Comparison of ENCODE assay signal across 1 cellular context in the genomic region with DNA sequence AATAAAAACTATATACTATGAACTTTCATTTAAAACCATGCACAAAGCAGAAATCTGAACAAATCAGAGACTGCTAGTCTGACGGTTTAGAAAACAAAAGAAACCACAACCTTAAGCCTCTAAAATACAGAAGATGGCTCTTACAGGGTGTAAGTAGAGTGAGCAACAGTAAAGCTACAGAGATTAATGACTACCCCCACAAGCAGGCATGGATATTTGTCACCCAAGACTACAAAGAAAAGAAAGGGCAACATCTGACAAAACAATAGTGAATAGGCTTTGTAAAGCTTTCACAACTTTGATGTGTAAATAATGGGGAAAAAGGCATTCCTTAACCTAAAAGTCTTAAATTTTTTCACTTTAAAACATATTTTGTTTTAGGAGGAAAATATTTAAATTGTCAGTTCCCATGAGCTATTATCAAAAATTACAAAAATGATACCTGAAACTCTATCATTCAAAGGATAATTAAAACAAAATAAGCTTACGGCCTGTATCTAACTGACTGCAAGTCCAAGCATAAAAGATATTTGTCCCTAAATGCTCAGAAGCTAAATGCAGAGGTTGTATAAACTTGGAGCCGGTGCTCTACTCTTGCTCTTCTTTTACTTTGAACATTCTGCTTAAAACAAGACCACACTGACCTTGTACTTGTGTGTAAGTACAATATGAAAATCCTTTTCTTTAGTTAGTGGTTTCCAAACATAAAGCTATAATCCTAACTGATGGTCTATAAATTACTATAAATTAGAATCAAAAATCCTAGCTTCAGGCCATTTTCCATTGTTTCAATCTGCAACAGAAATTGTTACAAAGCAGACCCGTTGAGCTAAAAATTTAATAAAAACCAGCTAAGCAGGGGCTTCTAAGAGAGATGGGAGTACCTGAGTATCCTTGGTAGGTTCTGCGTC.
TF ChIP-seq lines count a peak whose summit lies in the region.

No MANE protein-coding gene starts in this region.

TF ChIP-seq in H1, 55 proteins besides CTCF, POLR2A, EP300 and RAD21 (continued from another document):
- TF ChIP-seq, protein P1, sequence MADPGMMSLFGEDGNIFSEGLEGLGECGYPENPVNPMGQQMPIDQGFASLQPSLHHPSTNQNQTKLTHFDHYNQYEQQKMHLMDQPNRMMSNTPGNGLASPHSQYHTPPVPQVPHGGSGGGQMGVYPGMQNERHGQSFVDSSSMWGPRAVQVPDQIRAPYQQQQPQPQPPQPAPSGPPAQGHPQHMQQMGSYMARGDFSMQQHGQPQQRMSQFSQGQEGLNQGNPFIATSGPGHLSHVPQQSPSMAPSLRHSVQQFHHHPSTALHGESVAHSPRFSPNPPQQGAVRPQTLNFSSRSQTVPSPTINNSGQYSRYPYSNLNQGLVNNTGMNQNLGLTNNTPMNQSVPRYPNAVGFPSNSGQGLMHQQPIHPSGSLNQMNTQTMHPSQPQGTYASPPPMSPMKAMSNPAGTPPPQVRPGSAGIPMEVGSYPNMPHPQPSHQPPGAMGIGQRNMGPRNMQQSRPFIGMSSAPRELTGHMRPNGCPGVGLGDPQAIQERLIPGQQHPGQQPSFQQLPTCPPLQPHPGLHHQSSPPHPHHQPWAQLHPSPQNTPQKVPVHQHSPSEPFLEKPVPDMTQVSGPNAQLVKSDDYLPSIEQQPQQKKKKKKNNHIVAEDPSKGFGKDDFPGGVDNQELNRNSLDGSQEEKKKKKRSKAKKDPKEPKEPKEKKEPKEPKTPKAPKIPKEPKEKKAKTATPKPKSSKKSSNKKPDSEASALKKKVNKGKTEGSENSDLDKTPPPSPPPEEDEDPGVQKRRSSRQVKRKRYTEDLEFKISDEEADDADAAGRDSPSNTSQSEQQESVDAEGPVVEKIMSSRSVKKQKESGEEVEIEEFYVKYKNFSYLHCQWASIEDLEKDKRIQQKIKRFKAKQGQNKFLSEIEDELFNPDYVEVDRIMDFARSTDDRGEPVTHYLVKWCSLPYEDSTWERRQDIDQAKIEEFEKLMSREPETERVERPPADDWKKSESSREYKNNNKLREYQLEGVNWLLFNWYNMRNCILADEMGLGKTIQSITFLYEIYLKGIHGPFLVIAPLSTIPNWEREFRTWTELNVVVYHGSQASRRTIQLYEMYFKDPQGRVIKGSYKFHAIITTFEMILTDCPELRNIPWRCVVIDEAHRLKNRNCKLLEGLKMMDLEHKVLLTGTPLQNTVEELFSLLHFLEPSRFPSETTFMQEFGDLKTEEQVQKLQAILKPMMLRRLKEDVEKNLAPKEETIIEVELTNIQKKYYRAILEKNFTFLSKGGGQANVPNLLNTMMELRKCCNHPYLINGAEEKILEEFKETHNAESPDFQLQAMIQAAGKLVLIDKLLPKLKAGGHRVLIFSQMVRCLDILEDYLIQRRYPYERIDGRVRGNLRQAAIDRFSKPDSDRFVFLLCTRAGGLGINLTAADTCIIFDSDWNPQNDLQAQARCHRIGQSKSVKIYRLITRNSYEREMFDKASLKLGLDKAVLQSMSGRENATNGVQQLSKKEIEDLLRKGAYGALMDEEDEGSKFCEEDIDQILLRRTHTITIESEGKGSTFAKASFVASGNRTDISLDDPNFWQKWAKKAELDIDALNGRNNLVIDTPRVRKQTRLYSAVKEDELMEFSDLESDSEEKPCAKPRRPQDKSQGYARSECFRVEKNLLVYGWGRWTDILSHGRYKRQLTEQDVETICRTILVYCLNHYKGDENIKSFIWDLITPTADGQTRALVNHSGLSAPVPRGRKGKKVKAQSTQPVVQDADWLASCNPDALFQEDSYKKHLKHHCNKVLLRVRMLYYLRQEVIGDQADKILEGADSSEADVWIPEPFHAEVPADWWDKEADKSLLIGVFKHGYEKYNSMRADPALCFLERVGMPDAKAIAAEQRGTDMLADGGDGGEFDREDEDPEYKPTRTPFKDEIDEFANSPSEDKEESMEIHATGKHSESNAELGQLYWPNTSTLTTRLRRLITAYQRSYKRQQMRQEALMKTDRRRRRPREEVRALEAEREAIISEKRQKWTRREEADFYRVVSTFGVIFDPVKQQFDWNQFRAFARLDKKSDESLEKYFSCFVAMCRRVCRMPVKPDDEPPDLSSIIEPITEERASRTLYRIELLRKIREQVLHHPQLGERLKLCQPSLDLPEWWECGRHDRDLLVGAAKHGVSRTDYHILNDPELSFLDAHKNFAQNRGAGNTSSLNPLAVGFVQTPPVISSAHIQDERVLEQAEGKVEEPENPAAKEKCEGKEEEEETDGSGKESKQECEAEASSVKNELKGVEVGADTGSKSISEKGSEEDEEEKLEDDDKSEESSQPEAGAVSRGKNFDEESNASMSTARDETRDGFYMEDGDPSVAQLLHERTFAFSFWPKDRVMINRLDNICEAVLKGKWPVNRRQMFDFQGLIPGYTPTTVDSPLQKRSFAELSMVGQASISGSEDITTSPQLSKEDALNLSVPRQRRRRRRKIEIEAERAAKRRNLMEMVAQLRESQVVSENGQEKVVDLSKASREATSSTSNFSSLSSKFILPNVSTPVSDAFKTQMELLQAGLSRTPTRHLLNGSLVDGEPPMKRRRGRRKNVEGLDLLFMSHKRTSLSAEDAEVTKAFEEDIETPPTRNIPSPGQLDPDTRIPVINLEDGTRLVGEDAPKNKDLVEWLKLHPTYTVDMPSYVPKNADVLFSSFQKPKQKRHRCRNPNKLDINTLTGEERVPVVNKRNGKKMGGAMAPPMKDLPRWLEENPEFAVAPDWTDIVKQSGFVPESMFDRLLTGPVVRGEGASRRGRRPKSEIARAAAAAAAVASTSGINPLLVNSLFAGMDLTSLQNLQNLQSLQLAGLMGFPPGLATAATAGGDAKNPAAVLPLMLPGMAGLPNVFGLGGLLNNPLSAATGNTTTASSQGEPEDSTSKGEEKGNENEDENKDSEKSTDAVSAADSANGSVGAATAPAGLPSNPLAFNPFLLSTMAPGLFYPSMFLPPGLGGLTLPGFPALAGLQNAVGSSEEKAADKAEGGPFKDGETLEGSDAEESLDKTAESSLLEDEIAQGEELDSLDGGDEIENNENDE (IDR thresholded peaks at IDR 0.05; ENCODE audit: insufficient replicate concordance, low read length) = peak; percentile 47
